28 cellular contexts compared by ENCODE assay signal in genomic region chr13:110275931-110276552, GRCh38. TPM values are rescaled to one million over a fixed set of nuclear protein-coding genes. Genes with fewer than 3 reads are reported as not detected.
DNase-seq lines count a peak whose midpoint lies in the region; ATAC-seq, FAIRE-seq and TF ChIP-seq lines count a peak whose summit lies in the region.
"Had no signal": no experiment of that assay in that cellular context is flagged by ENCODE, and none has a peak within 500 bp of the region (broad histone marks: within the 10 kb centered on the region; RNA-seq: fewer than 3 reads in every experiment).

No MANE protein-coding gene starts in this region.

- peaks cover 94% of the 10 kb centered on the region for H3K4me1 Mint-ChIP-seq in chondrocyte (ENCODE audit: low read depth)
- H3K4me1 Mint-ChIP-seq: activated CD4-positive, alpha-beta T cell treated with anti-CD3 and anti-CD28 coated beads, Interleukin-2, amount 10 ng/mL, durations not matched to agents 24 days and 14 days; CD14-positive monocyte; naive thymus-derived CD8-positive, alpha-beta T cell had no signal

- peak in 3 of 4 donors; percentile 36 to 56 (median 40) for ATAC-seq in heart left ventricle
- ATAC-seq in lower lobe of right lung = no peak
- ATAC-seq: activated T-cell treated with anti-CD3 and anti-CD28 coated beads, Interleukin-2, amount 50 U/mL, for 72 hours; HepG2; naive thymus-derived CD8-positive, alpha-beta T cell; SK-N-SH treated with all-trans-retinoic acid at 6 μM for 48 hours had no signal

- DNase-seq in chondrocyte (ENCODE audit: low spot score) (no peak), heart left ventricle (peak in 3 of 5 donors; percentile 42 to 78 (median 54)), sigmoid colon (peak; percentile 84), uterus (peak; percentile 66 to 70), mucosa of gallbladder (ENCODE audit: low spot score) (no peak), GM12891 (ENCODE audit: insufficient read length, low spot score) (no peak), lower lobe of right lung (no peak)
- DNase-seq: activated CD4-positive, alpha-beta T cell treated with anti-CD3 and anti-CD28 coated beads, Interleukin-2, amount 10 ng/mL, durations not matched to agents 24 days and 14 days; activated naive CD4-positive, alpha-beta T cell treated with anti-CD3 and anti-CD28 coated beads for 36 hours; activated T-cell treated with anti-CD3 and anti-CD28 coated beads, Interleukin-2, amount 50 U/mL, for 72 hours; amygdala; naive thymus-derived CD8-positive, alpha-beta T cell; NCI-H1105; NCI-H2029 treated with DMSO at 0.1 percent for 48 hours; NCI-H2227 treated with DMSO at 0.1 percent for 48 hours; NCI-H748 treated with DMSO at 0.1 percent for 48 hours; RPMI8226; stimulated activated CD8-positive, alpha-beta memory T cell treated with anti-CD3 and anti-CD28 coated beads, Interleukin-4, amount 100 ng/mL, for 48 hours had no signal

- FAIRE-seq in GM12891 (lab: Jason Lieb, UNC) = no peak
- FAIRE-seq: GM12892, HepG2 had no signal

- WGBS in heart left ventricle, 4 donors = 57 to 69% (median 62%) methylated on average over 15 to 16 of the region's 16 CpGs
- 76 to 80% methylated on average over 16 of the region's 16 CpGs for WGBS in sigmoid colon, 2 donors

- H3K27me3 ChIP-seq in heart left ventricle (no peaks in the 10 kb centered on the region), sigmoid colon (no peaks in the 10 kb centered on the region), uterus (no peaks in the 10 kb centered on the region), lower lobe of right lung (ENCODE audit: low read depth) (no peaks in the 10 kb centered on the region)
- H3K27me3 ChIP-seq: cardiac muscle cell, vagina had no signal

- H3K4me3 Mint-ChIP-seq in chondrocyte (ENCODE audit: unreplicated experiment) = no peak overlapping the region
- H3K4me3 Mint-ChIP-seq: activated CD4-positive, alpha-beta T cell treated with anti-CD3 and anti-CD28 coated beads, Interleukin-2, amount 10 ng/mL, durations not matched to agents 24 days and 14 days; activated naive CD4-positive, alpha-beta T cell treated with anti-CD3 and anti-CD28 coated beads for 36 hours; activated T-cell treated with anti-CD3 and anti-CD28 coated beads, Interleukin-2, amount 50 U/mL, for 72 hours; CD14-positive monocyte; dendritic cell treated with granulocyte-macrophage colony-stimulating factor and Interleukin-4, amounts not matched to agents 40 ng/mL and 50 ng/mL, for 4 days; naive thymus-derived CD8-positive, alpha-beta T cell; T-helper 2 cell treated with Interferon-gamma antibody and Interleukin-4, amounts not matched to agents 5 μg/mL and 100 μg/mL, for 36 hours had no signal

- peaks cover 5 to 90% (median 62%) of the 10 kb centered on the region in 12 donors for H3K4me1 ChIP-seq in heart left ventricle
- H3K4me1 ChIP-seq in sigmoid colon = peaks cover 0 to 91% (median 82%) of the 10 kb centered on the region in 4 donors
- H3K4me1 ChIP-seq in uterus = peaks cover 4 to 12% of the 10 kb centered on the region in 2 donors
- peaks cover 24% of the 10 kb centered on the region for H3K4me1 ChIP-seq in lower lobe of right lung

- intact Hi-C loops in heart left ventricle (cut with DNase I) = no loop called here
- intact Hi-C loops in sigmoid colon (cut with DNase I) = no loop called here
- intact Hi-C loops in uterus (cut with DNase I; ENCODE audit: low total_unique reads) = no loop called here
- intact Hi-C loops in lower lobe of right lung (cut with DNase I) = no loop called here

- H3K27me3 Mint-ChIP-seq in chondrocyte (ENCODE audit: low read depth) = no peaks in the 10 kb centered on the region

- H3K27ac Mint-ChIP-seq in chondrocyte (ENCODE audit: unreplicated experiment) = peak overlapping the region; percentile 43
- H3K27ac Mint-ChIP-seq: activated CD4-positive, alpha-beta T cell treated with anti-CD3 and anti-CD28 coated beads, Interleukin-2, amount 10 ng/mL, durations not matched to agents 24 days and 14 days; activated naive CD4-positive, alpha-beta T cell treated with anti-CD3 and anti-CD28 coated beads for 36 hours; activated T-cell treated with anti-CD3 and anti-CD28 coated beads, Interleukin-2, amount 50 U/mL, for 72 hours; CD14-positive monocyte; dendritic cell treated with granulocyte-macrophage colony-stimulating factor and Interleukin-4, amounts not matched to agents 40 ng/mL and 50 ng/mL, for 4 days; naive thymus-derived CD8-positive, alpha-beta T cell; T-helper 2 cell treated with Interferon-gamma antibody and Interleukin-4, amounts not matched to agents 5 μg/mL and 100 μg/mL, for 36 hours had no signal

- H3K4me3 ChIP-seq in heart left ventricle = no peak overlapping the region
- no peak overlapping the region for H3K4me3 ChIP-seq in sigmoid colon
- H3K4me3 ChIP-seq in uterus = no peak overlapping the region
- H3K4me3 ChIP-seq in lower lobe of right lung = no peak overlapping the region
- H3K4me3 ChIP-seq: cardiac muscle cell, vagina had no signal

- peaks cover 26% of the 10 kb centered on the region for H3K36me3 Mint-ChIP-seq in chondrocyte (ENCODE audit: low read depth)
- H3K36me3 Mint-ChIP-seq: CD14-positive monocyte; naive thymus-derived CD8-positive, alpha-beta T cell had no signal

- H3K36me3 ChIP-seq in heart left ventricle (peaks cover 0 to 10% (median 0%) of the 10 kb centered on the region in 9 donors), sigmoid colon (peaks cover 0 to 9% (median 0%) of the 10 kb centered on the region in 4 donors), uterus (no peaks in the 10 kb centered on the region), lower lobe of right lung (peaks cover 6% of the 10 kb centered on the region)
- H3K36me3 ChIP-seq: cardiac muscle cell, vagina had no signal

- H3K9me3 Mint-ChIP-seq in chondrocyte (ENCODE audit: low read depth) = no peaks in the 10 kb centered on the region
- H3K9me3 Mint-ChIP-seq: activated CD4-positive, alpha-beta T cell treated with anti-CD3 and anti-CD28 coated beads, Interleukin-2, amount 10 ng/mL, durations not matched to agents 24 days and 14 days; activated naive CD4-positive, alpha-beta T cell treated with anti-CD3 and anti-CD28 coated beads for 36 hours; activated T-cell treated with anti-CD3 and anti-CD28 coated beads, Interleukin-2, amount 50 U/mL, for 72 hours; dendritic cell treated with granulocyte-macrophage colony-stimulating factor and Interleukin-4, amounts not matched to agents 40 ng/mL and 50 ng/mL, for 4 days; naive thymus-derived CD8-positive, alpha-beta T cell; T-helper 2 cell treated with Interferon-gamma antibody and Interleukin-4, amounts not matched to agents 5 μg/mL and 100 μg/mL, for 36 hours had no signal

- TF ChIP-seq POLR2A in heart left ventricle (IDR thresholded peaks at IDR 0.05) (no peak), sigmoid colon (IDR thresholded peaks at IDR 0.05) (no peak), uterus (IDR thresholded peaks at IDR 0.05) (no peak), GM12891 (IDR thresholded peaks at IDR 0.05; ENCODE audit: low read depth, low read length) (no peak)

- no peaks in the 10 kb centered on the region for H3K9me3 ChIP-seq in heart left ventricle
- no peaks in the 10 kb centered on the region for H3K9me3 ChIP-seq in sigmoid colon
- no peaks in the 10 kb centered on the region for H3K9me3 ChIP-seq in uterus
- no peaks in the 10 kb centered on the region for H3K9me3 ChIP-seq in lower lobe of right lung
- H3K9me3 ChIP-seq: vagina had no signal

- TF ChIP-seq CTCF in chondrocyte (IDR thresholded peaks at IDR 0.05) (no peak), heart left ventricle (IDR thresholded peaks at IDR 0.05) (no peak), sigmoid colon (IDR thresholded peaks at IDR 0.05) (no peak), uterus (IDR thresholded peaks at IDR 0.05) (no peak), lower lobe of right lung (IDR thresholded peaks at IDR 0.05) (no peak)

- H3K27ac ChIP-seq in heart left ventricle (peak overlapping the region in 7 of 12 donors; percentile 10 to 71 (median 28)), sigmoid colon (peak overlapping the region; percentile 54 to 100 (median 82)), uterus (peak overlapping the region; percentile 45 to 52), lower lobe of right lung (no peak overlapping the region)
- H3K27ac ChIP-seq: cardiac muscle cell, HL-60, vagina, VCaP had no signal

- no peak for TF ChIP-seq EP300 in sigmoid colon (IDR thresholded peaks at IDR 0.05)

TF ChIP-seq in GM12891, 5 proteins besides CTCF, POLR2A, EP300 and RAD21:
- TF ChIP-seq POU2F2 (IDR thresholded peaks at IDR 0.05; ENCODE audit: low read depth, low read length) (no peak), TAF1 (IDR thresholded peaks at IDR 0.05; ENCODE audit: low read depth, low read length) (no peak), PAX5 (IDR thresholded peaks at IDR 0.05; ENCODE audit: insufficient read depth, low read length, severe bottlenecking) (no peak), POLR2AphosphoS5 (IDR thresholded peaks at IDR 0.05; ENCODE audit: low read depth, low read length) (no peak), SPI1 (IDR thresholded peaks at IDR 0.05; ENCODE audit: low read depth, low read length) (no peak)

RNA-seq across cellular contexts. Expression of gene COL4A1, which starts 30.9 kb away (rescaled TPM):
- total RNA-seq in chondrocyte (2,319 to 5,210 TPM (median 5,209 TPM) in 3 replicates), heart left ventricle (100 to 1,000 TPM in 8 of 9 donors, 10 to 100 TPM in 1; 91.9 to 428 (median 184) TPM), sigmoid colon (100 to 1,000 TPM; 235 to 598 (median 350) TPM), uterus (100 to 1,000 TPM; 164 to 737 (median 209) TPM), mucosa of gallbladder (347 TPM), lower lobe of right lung (161 TPM)
- polyA plus RNA-seq in heart left ventricle (100 to 1,000 TPM in 1 of 2 donors, 10 to 100 TPM in 1; 52.6 to 194 TPM), sigmoid colon (10 to 100 TPM in 2 of 3 donors, 1 to 10 TPM in 1; 9.2 to 60.5 (median 10.8) TPM)
- polyA plus RNA-seq in GM12891 (2012; ENCODE audit: low read depth, missing spikeins) = not detected
- total RNA-seq: activated CD4-positive, alpha-beta T cell treated with anti-CD3 and anti-CD28 coated beads, Interleukin-2, amount 10 ng/mL, durations not matched to agents 24 days and 14 days; HepG2; naive thymus-derived CD8-positive, alpha-beta T cell had no signal
- polyA plus RNA-seq: HepG2; naive thymus-derived CD8-positive, alpha-beta T cell had no signal

RNA-seq across cellular contexts. Expression of gene COL4A2, which starts 31.0 kb away (rescaled TPM):
- total RNA-seq in chondrocyte (1,370 to 2,411 TPM (median 2,366 TPM) in 3 replicates), heart left ventricle (100 to 1,000 TPM in 8 of 9 donors, 10 to 100 TPM in 1; 94.0 to 377 (median 166) TPM), sigmoid colon (1,000 to 10,000 TPM in 1 of 4 donors, 100 to 1,000 TPM in 3; 306 to 1,039 (median 489) TPM), uterus (100 to 1,000 TPM; 157 to 606 (median 284) TPM), mucosa of gallbladder (332 TPM), lower lobe of right lung (185 TPM)
- polyA plus RNA-seq in heart left ventricle (100 to 1,000 TPM in 1 of 2 donors, 10 to 100 TPM in 1; 92.4 to 220 TPM), sigmoid colon (10 to 100 TPM; 24.0 to 83.5 (median 25.2) TPM)
- polyA plus RNA-seq in GM12891 (2012; ENCODE audit: low read depth, missing spikeins) = 0.37 TPM
- total RNA-seq: activated CD4-positive, alpha-beta T cell treated with anti-CD3 and anti-CD28 coated beads, Interleukin-2, amount 10 ng/mL, durations not matched to agents 24 days and 14 days; activated naive CD4-positive, alpha-beta T cell treated with anti-CD3 and anti-CD28 coated beads for 36 hours; activated T-cell treated with anti-CD3 and anti-CD28 coated beads, Interleukin-2, amount 50 U/mL, for 72 hours; naive thymus-derived CD8-positive, alpha-beta T cell had no signal
- polyA plus RNA-seq: CD14-positive monocyte; naive thymus-derived CD8-positive, alpha-beta T cell had no signal

Comparison
In these comparisons a context has a peak if more than half of its experiments do, and no peak if none do; other contexts are left out.
1. DNase-seq: peak in heart left ventricle (3 of 5), sigmoid colon (single experiment) and uterus (2 of 2); none in chondrocyte (single experiment), mucosa of gallbladder (single experiment), GM12891 (single experiment) and lower lobe of right lung (single experiment).
2. ATAC-seq: peak in heart left ventricle (3 of 4); none in lower lobe of right lung (0 of 2).